Comparison of ENCODE assay signal across 1 cellular context in genomic region chr15:55526559-55527036, GRCh38.
TF ChIP-seq lines count a peak whose summit lies in the region.

No MANE protein-coding gene starts in this region.

TF ChIP-seq in HepG2, 621 proteins besides CTCF, POLR2A, EP300 and RAD21 (continued from another document and continues in another):
- TF ChIP-seq TEF (CRISPR knock-in tag; IDR thresholded peaks at IDR 0.05) (no peak), NRL (CRISPR knock-in tag; IDR thresholded peaks at IDR 0.05; ENCODE audit: borderline replicate concordance) (0 out of 2 replicates have a peak, but pooled peaks have one; percentile 44), ZNF724P (CRISPR knock-in tag; IDR thresholded peaks at IDR 0.05; ENCODE audit: borderline replicate concordance) (no peak), CC2D1A (CRISPR knock-in tag; IDR thresholded peaks at IDR 0.05) (no peak), ONECUT2 (CRISPR knock-in tag; IDR thresholded peaks at IDR 0.05) (no peak), RFX1 (IDR thresholded peaks at IDR 0.05) (no peak), ZNF670 (CRISPR knock-in tag; IDR thresholded peaks at IDR 0.05; ENCODE audit: borderline replicate concordance) (no peak), STAT6 (CRISPR knock-in tag; IDR thresholded peaks at IDR 0.05; ENCODE audit: borderline replicate concordance) (no peak), XRCC5 (optimal IDR thresholded peaks at IDR 0.05; ENCODE audit: low read length) (no peak), ZNF609 (CRISPR knock-in tag; IDR thresholded peaks at IDR 0.05; ENCODE audit: borderline replicate concordance) (no peak), DMTF1 (CRISPR knock-in tag; IDR thresholded peaks at IDR 0.05) (no peak), ZSCAN21 (CRISPR knock-in tag; IDR thresholded peaks at IDR 0.05; ENCODE audit: borderline replicate concordance) (no peak), KDM1A (CRISPR knock-in tag; IDR thresholded peaks at IDR 0.05) (no peak), ZNF510 (CRISPR knock-in tag; IDR thresholded peaks at IDR 0.05; ENCODE audit: low read depth) (no peak), THYN1 (CRISPR knock-in tag; IDR thresholded peaks at IDR 0.05; ENCODE audit: borderline replicate concordance, low read depth) (no peak), ZNF749 (CRISPR knock-in tag; IDR thresholded peaks at IDR 0.05; ENCODE audit: borderline replicate concordance) (no peak), ARHGAP35 (CRISPR knock-in tag; IDR thresholded peaks at IDR 0.05; ENCODE audit: borderline replicate concordance) (no peak), ZFP41 (CRISPR knock-in tag; IDR thresholded peaks at IDR 0.05; ENCODE audit: borderline replicate concordance) (0 out of 2 replicates have a peak, but pooled peaks have one; percentile 51), IRX3 (CRISPR knock-in tag; IDR thresholded peaks at IDR 0.05; ENCODE audit: borderline replicate concordance, low read depth) (no peak), ZBTB33 (CRISPR knock-in tag; IDR thresholded peaks at IDR 0.05) (0 out of 2 replicates have a peak, but pooled peaks have one; percentile 5), MEIS2 (CRISPR knock-in tag; IDR thresholded peaks at IDR 0.05) (0 out of 2 replicates have a peak, but pooled peaks have one; percentile 19), ETV5 (CRISPR knock-in tag; IDR thresholded peaks at IDR 0.05; ENCODE audit: borderline replicate concordance) (0 out of 2 replicates have a peak, but pooled peaks have one; percentile 15), EHMT2 (IDR thresholded peaks at IDR 0.05; ENCODE audit: borderline replicate concordance, low read depth, low read length) (peak; percentile 79; the same call in 1 of the 2 replicates), TFDP1 (CRISPR knock-in tag; IDR thresholded peaks at IDR 0.05; ENCODE audit: borderline replicate concordance) (peak; percentile 90), FOXO1 (CRISPR knock-in tag; IDR thresholded peaks at IDR 0.05) (no peak), ZNF235 (CRISPR knock-in tag; IDR thresholded peaks at IDR 0.05; ENCODE audit: borderline replicate concordance) (peak; percentile 31; the same call in 1 of the 2 replicates), POLR2AphosphoS5 (IDR thresholded peaks at IDR 0.05; ENCODE audit: low read depth, low read length) (0 out of 2 replicates have a peak, but pooled peaks have one; percentile 21), ZNF782 (CRISPR knock-in tag; IDR thresholded peaks at IDR 0.05; ENCODE audit: borderline replicate concordance) (no peak), ZNF710 (CRISPR knock-in tag; IDR thresholded peaks at IDR 0.05; ENCODE audit: borderline replicate concordance) (peak; percentile 41; the same call in 1 of the 2 replicates), BATF2 (CRISPR knock-in tag; IDR thresholded peaks at IDR 0.05) (no peak), ZNF768 (CRISPR knock-in tag; IDR thresholded peaks at IDR 0.05) (no peak), JUND (CRISPR knock-in tag; IDR thresholded peaks at IDR 0.05) (no peak), ZNF512 (CRISPR knock-in tag; IDR thresholded peaks at IDR 0.05) (no peak), ZBTB21 (CRISPR knock-in tag; IDR thresholded peaks at IDR 0.05) (no peak), ZNF780A (CRISPR knock-in tag; IDR thresholded peaks at IDR 0.05) (no peak), SKI (IDR thresholded peaks at IDR 0.05; ENCODE audit: partially characterized antibody) (no peak), ZNF143 (CRISPR knock-in tag; IDR thresholded peaks at IDR 0.05) (no peak), GTF3A (CRISPR knock-in tag; conservative IDR thresholded peaks at IDR 0.05) (no peak), ZNF263 (CRISPR knock-in tag; IDR thresholded peaks at IDR 0.05) (peak; percentile 96), ZFX (CRISPR knock-in tag; IDR thresholded peaks at IDR 0.05; ENCODE audit: low read depth) (peak; percentile 66), ZNF513 (CRISPR knock-in tag; conservative IDR thresholded peaks at IDR 0.05) (no peak), ARNT (IDR thresholded peaks at IDR 0.05) (no peak), NKX3-1 (CRISPR knock-in tag; IDR thresholded peaks at IDR 0.05) (no peak), ZNF564 (CRISPR knock-in tag; IDR thresholded peaks at IDR 0.05) (no peak), FLYWCH1 (CRISPR knock-in tag; IDR thresholded peaks at IDR 0.05) (no peak)
